ENCODE assay signal across 21 cellular contexts in the genomic region with DNA sequence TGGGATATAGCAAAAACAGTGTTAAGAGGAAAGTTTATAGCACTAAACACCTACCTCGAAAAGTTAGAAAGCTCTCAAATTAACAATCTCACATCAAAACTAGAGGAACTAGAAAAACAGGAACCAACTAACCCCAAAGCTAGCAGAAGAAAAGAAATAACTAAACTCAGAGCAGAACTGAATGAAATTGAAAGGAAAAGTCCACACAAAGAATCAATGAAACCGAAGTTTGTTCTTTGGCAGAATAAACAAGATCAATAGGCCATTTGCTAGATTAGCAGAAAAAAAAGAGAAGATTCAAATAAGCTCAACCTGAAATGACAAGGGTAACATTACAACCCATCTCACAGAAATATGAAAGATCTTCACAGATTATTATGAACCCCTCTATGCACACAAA.
A peak's percentile ranks its signal among the peaks of the same experiment; 100 is the strongest.
DNase-seq lines count a peak whose midpoint lies in the region; ATAC-seq, FAIRE-seq and TF ChIP-seq lines count a peak whose summit lies in the region.
"Had no signal": no experiment of that assay in that cellular context is flagged by ENCODE, and none has a peak within 500 bp of the region (broad histone marks: within the 10 kb centered on the region; RNA-seq: fewer than 3 reads in every experiment).

No MANE protein-coding gene starts in this region.

- H3K36me3 ChIP-seq in liver (ENCODE audit: control insufficient read depth in 4 of 4, insufficient read depth in 3 of 4, low read depth in 1 of 4, low read length in 3 of 4) (no peaks in the 10 kb centered on the region), HepG2 (replicated peaks in 1 of 2; ENCODE audit: control insufficient read depth in 1 of 2, insufficient read depth in 2 of 2, low read length in 2 of 2) (no peaks in the 10 kb centered on the region), thyroid gland (no peaks in the 10 kb centered on the region)
- H3K36me3 ChIP-seq: BLaER1 treated with 17β-estradiol and CSF1 and Interleukin-3, amounts not matched to agents 10 nM and 100 nM had no signal

- H3K4me3 ChIP-seq in liver (ENCODE audit: low read depth in 1 of 3, low read length in 3 of 3) (peak overlapping the region; percentile 29 to 57 (median 41)), HepG2 (replicated peaks in 1 of 3; ENCODE audit: insufficient read depth in 1 of 3, low read depth in 2 of 3, low read length in 3 of 3) (no peak overlapping the region), thyroid gland (replicated peaks in 1 of 3) (no peak overlapping the region)
- H3K4me3 ChIP-seq: BLaER1 treated with 17β-estradiol and CSF1 and Interleukin-3, amounts not matched to agents 10 nM and 100 nM had no signal

- no peak for TF ChIP-seq POLR2A in HepG2 (IDR thresholded peaks at IDR 0.05; ENCODE audit: insufficient read depth in 1 of 2, low read depth in 2 of 2, low read length in 2 of 2)
- no peak for TF ChIP-seq POLR2A in thyroid gland (IDR thresholded peaks at IDR 0.05)

- no peak overlapping the region for H2AFZ ChIP-seq in HepG2 (ENCODE audit: low read length)

- intact Hi-C loops in HepG2 (cut with micrococcal nuclease; ENCODE audit: unreplicated experiment), result no loop called here
- intact Hi-C loops in thyroid gland (cut with DNase I), result no loop called here

- H3K9me3 ChIP-seq in liver (ENCODE audit: control insufficient read depth in 4 of 4, low read length in 3 of 4) (peaks cover 0 to 5% (median 1%) of the 10 kb centered on the region in 4 donors), HepG2 (ENCODE audit: low read length) (peaks cover 35% of the 10 kb centered on the region), thyroid gland (no peaks in the 10 kb centered on the region)

- POLR2A ChIA-PET in HepG2 (lab: Yijun Ruan, JAX), result no interaction called here

- H3K27ac ChIP-seq in liver (ENCODE audit: low read depth in 1 of 2, low read length in 2 of 2) (peak overlapping the region; percentile 20 to 30), HepG2 (ENCODE audit: extremely low read length, insufficient read depth, low read length) (no peak overlapping the region), thyroid gland (no peak overlapping the region)
- H3K27ac ChIP-seq: BLaER1 treated with 17β-estradiol and CSF1 and Interleukin-3, amounts not matched to agents 10 nM and 100 nM had no signal

- 29% methylated on average over 2 of the region's 2 CpGs for WGBS in liver
- 0% methylated on average over 2 of the region's 2 CpGs for WGBS in HepG2 (ENCODE audit: low lambda C conversion rate)
- 87 to 88% methylated on average over 2 of the region's 2 CpGs for WGBS in thyroid gland, 2 donors

- H3K27me3 ChIP-seq in liver (ENCODE audit: control insufficient read depth in 4 of 4, insufficient read depth in 4 of 4, low read length in 3 of 4) (no peaks in the 10 kb centered on the region), HepG2 (ENCODE audit: control insufficient read depth in 1 of 2, insufficient read depth in 2 of 2, low read length in 2 of 2) (no peaks in the 10 kb centered on the region), thyroid gland (no peaks in the 10 kb centered on the region)
- H3K27me3 ChIP-seq: BLaER1 treated with 17β-estradiol and CSF1 and Interleukin-3, amounts not matched to agents 10 nM and 100 nM had no signal

- CTCF ChIA-PET in HepG2 (lab: Yijun Ruan, JAX; ENCODE audit: low intra/inter-chr PET ratio, low total read pairs), result no interaction called here

- TF ChIP-seq EP300 in HepG2 (IDR thresholded peaks at IDR 0.05; ENCODE audit: low read depth in 2 of 2, low read length in 2 of 2), result no peak
- TF ChIP-seq EP300 in HepG2 (CRISPR knock-in tag; IDR thresholded peaks at IDR 0.05; ENCODE audit: borderline replicate concordance), result no peak

- no peaks in the 10 kb centered on the region for H4K20me1 ChIP-seq in HepG2 (ENCODE audit: insufficient read depth, low read length)
- H4K20me1 ChIP-seq: BLaER1 treated with 17β-estradiol and CSF1 and Interleukin-3, amounts not matched to agents 10 nM and 100 nM had no signal

- TF ChIP-seq RAD21 in liver (IDR thresholded peaks at IDR 0.05) (no peak), HepG2 (CRISPR knock-in tag; IDR thresholded peaks at IDR 0.05) (no peak)

- no peak for FAIRE-seq in HepG2 (lab: Jason Lieb, UNC)
- FAIRE-seq: G401.6, GM12891, HTR-8/SVneo had no signal

- H3K4me1 Mint-ChIP-seq in progenitor cell of endocrine pancreas (ENCODE audit: low read depth), result peaks cover 15% of the 10 kb centered on the region
- H3K4me1 Mint-ChIP-seq: B cell, IgD-negative memory B cell had no signal

- no peaks in the 10 kb centered on the region for H3K79me2 ChIP-seq in HepG2 (ENCODE audit: insufficient read depth, low read length)

- H3K4me1 ChIP-seq in liver (ENCODE audit: control insufficient read depth in 4 of 4, insufficient read depth in 4 of 4, low read length in 3 of 4) (peaks cover 0 to 14% (median 3%) of the 10 kb centered on the region in 4 donors), HepG2 (ENCODE audit: insufficient read depth, low read length) (no peaks in the 10 kb centered on the region), thyroid gland (no peaks in the 10 kb centered on the region)

- ATAC-seq in HepG2, result no peak
- ATAC-seq: CD8-positive, alpha-beta T cell; HCT116 had no signal

- H3K9ac ChIP-seq in liver (ENCODE audit: low read depth in 1 of 2, low read length in 2 of 2), result no peak overlapping the region
- no peak overlapping the region for H3K9ac ChIP-seq in HepG2 (ENCODE audit: insufficient read depth, low read depth, low read length)
- H3K9ac ChIP-seq: BLaER1 treated with 17β-estradiol and CSF1 and Interleukin-3, amounts not matched to agents 10 nM and 100 nM had no signal

- peaks cover 11% of the 10 kb centered on the region for H3K36me3 Mint-ChIP-seq in progenitor cell of endocrine pancreas (ENCODE audit: insufficient read depth)
- H3K36me3 Mint-ChIP-seq: CD8-positive, alpha-beta T cell; IgD-negative memory B cell had no signal

- peak overlapping the region; percentile 7 for H3K4me3 Mint-ChIP-seq in progenitor cell of endocrine pancreas (ENCODE audit: low read depth)
- H3K4me3 Mint-ChIP-seq: B cell; CD8-positive, alpha-beta T cell; HFFc6; IgD-negative memory B cell had no signal

- H3K4me2 ChIP-seq in HepG2 (ENCODE audit: low read depth, low read length), result no peak overlapping the region

- BruUV-seq in HepG2 (replicated peaks; lab: Mats Ljungman, UMichigan), result no TSS peak

- TF ChIP-seq CTCF in liver (IDR thresholded peaks at IDR 0.05; ENCODE audit: low read depth, low read length, missing input control) (no peak), HepG2 (CRISPR knock-in tag; IDR thresholded peaks at IDR 0.05) (no peak), progenitor cell of endocrine pancreas (IDR thresholded peaks at IDR 0.05; ENCODE audit: unreplicated experiment) (no peak), thyroid gland (IDR thresholded peaks at IDR 0.05) (no peak)

- in situ Hi-C loops in HepG2 (cut with HindIII; ENCODE audit: extremely low pct_ligation_motif_present, low pct_unique_long_range_greater_than_20kb), result no loop called here

- no peaks in the 10 kb centered on the region for H3K27me3 Mint-ChIP-seq in progenitor cell of endocrine pancreas
- H3K27me3 Mint-ChIP-seq: B cell, IgD-negative memory B cell had no signal

- DNase-seq in HepG2 (ENCODE audit: low spot score), result no peak
- peak; percentile 34 to 37 for DNase-seq in Kasumi-1 (lab: John Stamatoyannopoulos, UW)
- DNase-seq in OCI-M1 (lab: John Stamatoyannopoulos, UW), result peak; percentile 70
- no peak for DNase-seq in progenitor cell of endocrine pancreas (ENCODE audit: low spot score, unreplicated experiment)
- DNase-seq in activated naive CD4-positive, alpha-beta T cell (lab: John Stamatoyannopoulos, UW), result no peak
- DNase-seq in DMS153 (lab: John Stamatoyannopoulos, UW), result no peak
- no peak for DNase-seq in thyroid gland
- DNase-seq: Calu3; CD8-positive, alpha-beta T cell; DMS 273 treated with DMSO at 0.1 percent for 48 hours; GOT3; H7; HFFc6 had no signal

- peak overlapping the region; percentile 21 for H3K27ac Mint-ChIP-seq in progenitor cell of endocrine pancreas
- H3K27ac Mint-ChIP-seq: B cell; CD8-positive, alpha-beta T cell; HFFc6; IgD-negative memory B cell had no signal

- peaks cover 46% of the 10 kb centered on the region for H3K9me3 Mint-ChIP-seq in progenitor cell of endocrine pancreas (ENCODE audit: low read depth)

TF ChIP-seq in liver, 16 proteins besides CTCF, POLR2A, EP300 and RAD21:
- TF ChIP-seq NR2F2 (IDR thresholded peaks at IDR 0.05) (no peak), YY1 (IDR thresholded peaks at IDR 0.05) (peak; percentile 24), HNF4A (conservative IDR thresholded peaks at IDR 0.05) (peak; percentile 35 to 64), TAF1 (conservative IDR thresholded peaks at IDR 0.05) (peak; percentile 50), SP1 (IDR thresholded peaks at IDR 0.05) (peak; percentile 41)

TF ChIP-seq in HepG2, 621 proteins besides CTCF, POLR2A, EP300 and RAD21 (continues in another document):
- TF ChIP-seq ZNF382 (CRISPR knock-in tag; IDR thresholded peaks at IDR 0.05; ENCODE audit: borderline replicate concordance) (no peak), PLRG1 (conservative IDR thresholded peaks at IDR 0.05) (no peak)
- TF ChIP-seq, protein P1, sequence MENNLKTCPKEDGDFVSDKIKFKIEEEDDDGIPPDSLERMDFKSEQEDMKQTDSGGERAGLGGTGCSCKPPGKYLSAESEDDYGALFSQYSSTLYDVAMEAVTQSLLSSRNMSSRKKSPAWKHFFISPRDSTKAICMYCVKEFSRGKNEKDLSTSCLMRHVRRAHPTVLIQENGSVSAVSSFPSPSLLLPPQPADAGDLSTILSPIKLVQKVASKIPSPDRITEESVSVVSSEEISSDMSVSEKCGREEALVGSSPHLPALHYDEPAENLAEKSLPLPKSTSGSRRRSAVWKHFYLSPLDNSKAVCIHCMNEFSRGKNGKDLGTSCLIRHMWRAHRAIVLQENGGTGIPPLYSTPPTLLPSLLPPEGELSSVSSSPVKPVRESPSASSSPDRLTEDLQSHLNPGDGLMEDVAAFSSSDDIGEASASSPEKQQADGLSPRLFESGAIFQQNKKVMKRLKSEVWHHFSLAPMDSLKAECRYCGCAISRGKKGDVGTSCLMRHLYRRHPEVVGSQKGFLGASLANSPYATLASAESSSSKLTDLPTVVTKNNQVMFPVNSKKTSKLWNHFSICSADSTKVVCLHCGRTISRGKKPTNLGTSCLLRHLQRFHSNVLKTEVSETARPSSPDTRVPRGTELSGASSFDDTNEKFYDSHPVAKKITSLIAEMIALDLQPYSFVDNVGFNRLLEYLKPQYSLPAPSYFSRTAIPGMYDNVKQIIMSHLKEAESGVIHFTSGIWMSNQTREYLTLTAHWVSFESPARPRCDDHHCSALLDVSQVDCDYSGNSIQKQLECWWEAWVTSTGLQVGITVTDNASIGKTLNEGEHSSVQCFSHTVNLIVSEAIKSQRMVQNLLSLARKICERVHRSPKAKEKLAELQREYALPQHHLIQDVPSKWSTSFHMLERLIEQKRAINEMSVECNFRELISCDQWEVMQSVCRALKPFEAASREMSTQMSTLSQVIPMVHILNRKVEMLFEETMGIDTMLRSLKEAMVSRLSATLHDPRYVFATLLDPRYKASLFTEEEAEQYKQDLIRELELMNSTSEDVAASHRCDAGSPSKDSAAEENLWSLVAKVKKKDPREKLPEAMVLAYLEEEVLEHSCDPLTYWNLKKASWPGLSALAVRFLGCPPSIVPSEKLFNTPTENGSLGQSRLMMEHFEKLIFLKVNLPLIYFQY (CRISPR knock-in tag; IDR thresholded peaks at IDR 0.05; ENCODE audit: borderline replicate concordance), result no peak

Comparison
In these comparisons a context has a peak if more than half of its experiments do, and no peak if none do; other contexts are left out.
1. H3K27ac ChIP-seq: peak in liver (2 of 2); none in HepG2 (single experiment) and thyroid gland (0 of 3).
2. H3K4me3 ChIP-seq: peak in liver (3 of 3); none in HepG2 (0 of 3) and thyroid gland (0 of 3).
3. DNase-seq: peak in Kasumi-1 (2 of 2) and OCI-M1 (single experiment); none in HepG2 (single experiment), progenitor cell of endocrine pancreas (single experiment), activated naive CD4-positive, alpha-beta T cell (0 of 4), DMS153 (single experiment) and thyroid gland (0 of 2).